8 cellular contexts compared by ENCODE assay signal in genomic region chr9:37903831-37904646, GRCh38. TPM values are rescaled to one million over a fixed set of nuclear protein-coding genes. Genes with fewer than 3 reads are reported as not detected.
DNase-seq lines count a peak whose midpoint lies in the region; ATAC-seq and TF ChIP-seq lines count a peak whose summit lies in the region.

Gene SLC25A51, minus strand, starts transcription at chr9:37904127. Its CDS starts 15,577 bp downstream, at chr9:37888550.

- peak within 1 kb of the TSS; percentile 86 for H3K27ac Mint-ChIP-seq in HFFc6
- peak within 1 kb of the TSS; percentile 92 for H3K27ac Mint-ChIP-seq in activated naive CD4-positive, alpha-beta T cell treated with anti-CD3 and anti-CD28 coated beads, Interleukin-2, amount 10 ng/mL, durations not matched to agents 7 days and 5 days

- peak within 1 kb of the TSS; percentile 90 for H3K4me3 Mint-ChIP-seq in HFFc6
- peak within 1 kb of the TSS; percentile 85 for H3K4me3 Mint-ChIP-seq in activated naive CD4-positive, alpha-beta T cell treated with anti-CD3 and anti-CD28 coated beads, Interleukin-2, amount 10 ng/mL, durations not matched to agents 7 days and 5 days

- H3K27me3 Mint-ChIP-seq in HFFc6 (ENCODE audit: insufficient read depth) = peaks cover 5% of the 10 kb centered on the region; the same call in 1 of the 2 replicates
- H3K27me3 Mint-ChIP-seq in activated naive CD4-positive, alpha-beta T cell treated with anti-CD3 and anti-CD28 coated beads, Interleukin-2, amount 10 ng/mL, durations not matched to agents 7 days and 5 days = peaks cover 22% of the 10 kb centered on the region

- no peaks in the 10 kb centered on the region for H3K9me3 ChIP-seq in testis

- no peaks in the 10 kb centered on the region for H3K27me3 ChIP-seq in testis

- DNase-seq in GM10248 (ENCODE audit: extremely low spot score) (peak; percentile 98), HFFc6 (peak; percentile 89), NAMALWA (ENCODE audit: low spot score) (peak; percentile 95), SK-N-DZ (ENCODE audit: low spot score) (peak; percentile 93), globus pallidus (ENCODE audit: low spot score) (peak; percentile 88), omental fat pad (ENCODE audit: low spot score) (peak; percentile 97), testis (peak; percentile 95)
- peak; percentile 94 for DNase-seq in activated naive CD4-positive, alpha-beta T cell treated with anti-CD3 and anti-CD28 coated beads, Interleukin-2, amount 10 ng/mL, durations not matched to agents 7 days and 5 days

- H3K36me3 ChIP-seq in testis (ENCODE audit: low read depth, missing control alignments) = no peaks in the 10 kb centered on the region

- no peak for TF ChIP-seq POLR2A in testis (IDR thresholded peaks at IDR 0.05)

- no peaks in the 10 kb centered on the region; the same call in 1 of the 2 replicates for H3K36me3 Mint-ChIP-seq in HFFc6 (ENCODE audit: low read depth)
- peaks cover 4% of the 10 kb centered on the region for H3K36me3 Mint-ChIP-seq in activated naive CD4-positive, alpha-beta T cell treated with anti-CD3 and anti-CD28 coated beads, Interleukin-2, amount 10 ng/mL, durations not matched to agents 7 days and 5 days

- WGBS in testis, 2 donors = 0 to 2% methylated on average over 21 to 52 of the region's 78 CpGs

- CTCF ChIA-PET in GM10248 (lab: Yijun Ruan, JAX) = interaction anchor here (0.6 to 6.1 kb wide), 15 partner anchors 8 to 528 kb away, joined by 3 to 46 read pairs (median 3); partner anchors contain the start of genes ALDH1B1 and DCAF10
- CTCF ChIA-PET in activated naive CD4-positive, alpha-beta T cell treated with anti-CD3 and anti-CD28 coated beads, Interleukin-2, amount 10 ng/mL, durations not matched to agents 7 days and 5 days (lab: Charles Lee) = interaction anchor here (0.7 to 0.9 kb wide), 3 partner anchors 39 to 168 kb away, joined by 3 to 4 read pairs (median 3); no protein-coding TSS in a partner anchor

- intact Hi-C loops in testis (cut with DNase I; ENCODE audit: low total_unique reads) = loop anchor here (10.0 kb wide), 1 partner anchor 491 kb away; the partner anchor contains the start of gene ALDH1B1

- TF ChIP-seq CTCF in GM10248 (IDR thresholded peaks at IDR 0.05; ENCODE audit: control extremely low read depth, extremely low read depth, low read depth, missing control alignments) = peak; percentile 98
- peak; percentile 95 for TF ChIP-seq CTCF in HFFc6 (IDR thresholded peaks at IDR 0.05)
- TF ChIP-seq CTCF in omental fat pad (IDR thresholded peaks at IDR 0.05) = peak in 2 of 3 donors; percentile 71 to 89
- peak; percentile 84 to 98 (median 98) for TF ChIP-seq CTCF in testis (IDR thresholded peaks at IDR 0.05)

- POLR2A ChIA-PET in GM10248 (lab: Yijun Ruan, JAX) = no interaction called here

- H3K27ac ChIP-seq in testis = peak within 1 kb of the TSS; percentile 89 to 90

- peak; percentile 84 for ATAC-seq in omental fat pad (ENCODE audit: low FRiP score)

- H3K4me1 Mint-ChIP-seq in HFFc6 (ENCODE audit: low read depth) = peaks cover 37% of the 10 kb centered on the region
- H3K4me1 Mint-ChIP-seq in activated naive CD4-positive, alpha-beta T cell treated with anti-CD3 and anti-CD28 coated beads, Interleukin-2, amount 10 ng/mL, durations not matched to agents 7 days and 5 days = peaks cover 31% of the 10 kb centered on the region

- H3K9me3 Mint-ChIP-seq in HFFc6 = no peaks in the 10 kb centered on the region
- H3K9me3 Mint-ChIP-seq in activated naive CD4-positive, alpha-beta T cell treated with anti-CD3 and anti-CD28 coated beads, Interleukin-2, amount 10 ng/mL, durations not matched to agents 7 days and 5 days = no peaks in the 10 kb centered on the region

- peak within 1 kb of the TSS; percentile 86 to 98 for H3K4me3 ChIP-seq in testis

- H3K4me1 ChIP-seq in testis = peaks cover 5% of the 10 kb centered on the region

RNA-seq across cellular contexts. Expression of gene SLC25A51, which starts in this region (rescaled TPM):
- total RNA-seq in HFFc6 (2021; fragmentation: NEBNext Ultra II Directional; extraction: Animal tissue kit (Norgen Biotek cat#: 25700)) = 10 to 100 TPM; 29.1 to 35.0 (median 32.9) TPM
- polyA plus RNA-seq in SK-N-DZ (2014; cell fraction: cytosol; rRNA removed) = 31.1 and 36.9 TPM in 2 replicates
- polyA plus RNA-seq in SK-N-DZ (2014; cell fraction: nucleus; rRNA removed) = 16.9 and 19.2 TPM in 2 replicates
- 10 to 100 TPM; 34.5 to 59.1 (median 52.0) TPM for total RNA-seq in omental fat pad
- total RNA-seq in testis = 10 to 100 TPM; 19.1 to 27.4 TPM
- 18.4 TPM for polyA plus RNA-seq in testis (ENCODE audit: insufficient read depth, low read depth, low replicate concordance)

Comparison
In these comparisons a context has a peak if more than half of its experiments do, and no peak if none do; other contexts are left out.
1. Peak in every context shown above with its lines: DNase-seq, ATAC-seq, H3K4me3 ChIP-seq and H3K27ac ChIP-seq.